ENCODE assay signal across 29 cellular contexts in the genomic region with DNA sequence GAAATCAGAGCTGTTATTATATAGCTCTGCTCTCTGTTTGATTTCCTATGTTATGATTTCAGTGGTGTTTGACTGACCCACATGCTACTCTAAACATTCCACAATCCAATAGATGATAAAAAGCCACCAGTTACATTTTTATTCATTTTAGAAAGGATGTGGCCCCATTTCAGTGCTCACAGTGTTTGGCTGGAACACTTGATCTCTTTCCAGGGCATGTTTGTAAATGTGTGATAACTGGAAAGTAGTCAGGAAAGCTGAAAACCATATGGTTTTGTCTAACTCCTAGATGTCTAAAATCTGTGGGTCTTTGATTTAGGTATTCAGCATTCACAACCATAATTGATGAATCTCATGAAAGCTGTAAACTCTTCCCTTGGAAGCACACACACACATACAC.
"Had no signal": no experiment of that assay in that cellular context is flagged by ENCODE, and none has a peak within 500 bp of the region (broad histone marks: within the 10 kb centered on the region; RNA-seq: fewer than 3 reads in every experiment).

No MANE protein-coding gene starts in this region.

- ATAC-seq: activated naive CD4-positive, alpha-beta T cell treated with anti-CD3 and anti-CD28 coated beads, Interleukin-2, amount 50 U/mL, for 72 hours; activated naive CD8-positive, alpha-beta T cell treated with anti-CD3 and anti-CD28 coated beads, Interleukin-2, amount 50 U/mL, for 24 hours; activated T-cell treated with anti-CD3 and anti-CD28 coated beads, Interleukin-2, amount 50 U/mL, for 4 hours; activated T-cell treated with anti-CD3 and anti-CD28 coated beads, Interleukin-2, amount 50 U/mL, for 72 hours; activated T-helper 17 cell treated with anti-CD3 and anti-CD28 coated beads, Interleukin-2, amount 50 U/mL, for 72 hours; body of pancreas had no signal

- DNase-seq: activated effector memory CD4-positive, alpha-beta T cell treated with anti-CD3 and anti-CD28 coated beads, Interleukin-2, amount 50 U/mL, for 16 hours; activated effector memory CD4-positive, alpha-beta T cell treated with Interleukin-2 at 50 U/mL for 16 hours; activated gamma-delta T cell; activated gamma-delta T cell treated with Interleukin-2 at 50 U/mL for 16 hours; activated naive CD4-positive, alpha-beta T cell; activated naive CD4-positive, alpha-beta T cell treated with anti-CD3 and anti-CD28 coated beads for 36 hours; activated naive CD4-positive, alpha-beta T cell treated with anti-CD3 and anti-CD28 coated beads, Interleukin-2, amount 10 ng/mL, durations not matched to agents 7 days and 5 days; activated naive CD4-positive, alpha-beta T cell treated with anti-CD3 and anti-CD28 coated beads, Interleukin-2, amount 50 U/mL, for 16 hours; activated naive CD4-positive, alpha-beta T cell treated with Interleukin-2 at 50 U/mL for 16 hours; activated naive CD8-positive, alpha-beta T cell treated with anti-CD3 and anti-CD28 coated beads for 36 hours; activated naive CD8-positive, alpha-beta T cell treated with anti-CD3 and anti-CD28 coated beads, Interleukin-2, amount 10 ng/mL, durations not matched to agents 7 days and 5 days; activated naive CD8-positive, alpha-beta T cell treated with anti-CD3 and anti-CD28 coated beads, Interleukin-2, amount 50 U/mL, for 24 hours; activated T-cell treated with anti-CD3 and anti-CD28 coated beads, Interleukin-2, amount 50 U/mL, for 1 hour; activated T-cell treated with anti-CD3 and anti-CD28 coated beads, Interleukin-2, amount 50 U/mL, for 24 hours; activated T-cell treated with anti-CD3 and anti-CD28 coated beads, Interleukin-2, amount 50 U/mL, for 4 hours; activated T-cell treated with anti-CD3 and anti-CD28 coated beads, Interleukin-2, amount 50 U/mL, for 48 hours; activated T-cell treated with anti-CD3 and anti-CD28 coated beads, Interleukin-2, amount 50 U/mL, for 72 hours; adrenal gland; amniotic stem cell; amygdala; anterior cingulate cortex; aorta; body of pancreas; brain microvascular endothelial cell; caudate nucleus; central memory CD4-positive, alpha-beta T cell; cerebellar nuclear complex had no signal
